ENCODE assay signal across 1 cellular context in genomic region chr5:38695021-38695961, GRCh38.
TF ChIP-seq lines count a peak whose summit lies in the region.

No MANE protein-coding gene starts in this region.

TF ChIP-seq in HepG2, 621 proteins besides CTCF, POLR2A, EP300 and RAD21 (continued from another document):
- no peak for TF ChIP-seq TFAP4 (IDR thresholded peaks at IDR 0.05; ENCODE audit: borderline replicate concordance, low read depth)
- no peak for TF ChIP-seq GZF1 (CRISPR knock-in tag; IDR thresholded peaks at IDR 0.05)
- TF ChIP-seq U2AF2 (IDR thresholded peaks at IDR 0.05; ENCODE audit: low read depth, low read length), result no peak
- TF ChIP-seq PHF8 (CRISPR knock-in tag; IDR thresholded peaks at IDR 0.05), result no peak
- TF ChIP-seq ZNF460 (CRISPR knock-in tag; IDR thresholded peaks at IDR 0.05; ENCODE audit: borderline replicate concordance), result no peak
- no peak for TF ChIP-seq POGZ (CRISPR knock-in tag; IDR thresholded peaks at IDR 0.05)
- no peak for TF ChIP-seq ZNF552 (CRISPR knock-in tag; IDR thresholded peaks at IDR 0.05; ENCODE audit: borderline replicate concordance)
- no peak for TF ChIP-seq UBTF (CRISPR knock-in tag; IDR thresholded peaks at IDR 0.05)
- no peak for TF ChIP-seq PPARG (CRISPR knock-in tag; conservative IDR thresholded peaks at IDR 0.05)
